In the genomic region with DNA sequence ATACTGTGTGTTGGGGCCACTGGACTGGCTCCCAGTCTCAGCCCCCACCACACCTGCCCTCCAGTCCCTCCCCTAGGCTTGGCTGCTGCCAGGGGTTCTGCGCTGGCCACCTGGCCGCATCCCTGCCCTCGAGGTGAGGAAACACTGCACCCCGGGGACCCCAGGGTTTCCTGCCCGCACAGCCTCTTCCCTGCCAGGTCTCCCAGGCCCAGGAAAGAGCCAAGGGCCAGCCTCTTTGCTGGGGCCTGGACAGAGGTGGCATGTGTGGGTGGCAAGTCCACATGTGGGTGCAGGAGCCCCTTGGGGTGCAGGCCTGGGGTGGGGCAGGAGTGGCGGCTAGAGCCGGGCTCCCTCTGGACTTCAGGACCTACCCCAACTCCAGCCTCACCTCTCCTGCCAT, we compare ENCODE assay signal across 2 cellular contexts.
TF ChIP-seq lines count a peak whose summit lies in the region.

No MANE protein-coding gene starts in this region.

TF ChIP-seq in A549, 52 proteins besides CTCF, POLR2A, EP300 and RAD21:
- TF ChIP-seq ESRRA (IDR thresholded peaks at IDR 0.05; ENCODE audit: borderline replicate concordance, low read length), result no peak
- no peak for TF ChIP-seq TFCP2L1 (CRISPR knock-in tag; IDR thresholded peaks at IDR 0.05)
- no peak for TF ChIP-seq EHMT2 (IDR thresholded peaks at IDR 0.05; ENCODE audit: low read depth)
- TF ChIP-seq TP53 (CRISPR knock-in tag; IDR thresholded peaks at IDR 0.05), result no peak
- no peak for TF ChIP-seq CHD4 (IDR thresholded peaks at IDR 0.05; ENCODE audit: borderline replicate concordance)
- no peak for TF ChIP-seq POLR2AphosphoS2 (conservative IDR thresholded peaks at IDR 0.05; ENCODE audit: low read length)
- no peak for TF ChIP-seq KDM5A (IDR thresholded peaks at IDR 0.05)

TF ChIP-seq in HEK293T, 16 proteins besides CTCF, POLR2A, EP300 and RAD21:
- TF ChIP-seq BHLHE40 (IDR thresholded peaks at IDR 0.05; ENCODE audit: borderline replicate concordance), result no peak
